2 cellular contexts compared by ENCODE assay signal in the genomic region with DNA sequence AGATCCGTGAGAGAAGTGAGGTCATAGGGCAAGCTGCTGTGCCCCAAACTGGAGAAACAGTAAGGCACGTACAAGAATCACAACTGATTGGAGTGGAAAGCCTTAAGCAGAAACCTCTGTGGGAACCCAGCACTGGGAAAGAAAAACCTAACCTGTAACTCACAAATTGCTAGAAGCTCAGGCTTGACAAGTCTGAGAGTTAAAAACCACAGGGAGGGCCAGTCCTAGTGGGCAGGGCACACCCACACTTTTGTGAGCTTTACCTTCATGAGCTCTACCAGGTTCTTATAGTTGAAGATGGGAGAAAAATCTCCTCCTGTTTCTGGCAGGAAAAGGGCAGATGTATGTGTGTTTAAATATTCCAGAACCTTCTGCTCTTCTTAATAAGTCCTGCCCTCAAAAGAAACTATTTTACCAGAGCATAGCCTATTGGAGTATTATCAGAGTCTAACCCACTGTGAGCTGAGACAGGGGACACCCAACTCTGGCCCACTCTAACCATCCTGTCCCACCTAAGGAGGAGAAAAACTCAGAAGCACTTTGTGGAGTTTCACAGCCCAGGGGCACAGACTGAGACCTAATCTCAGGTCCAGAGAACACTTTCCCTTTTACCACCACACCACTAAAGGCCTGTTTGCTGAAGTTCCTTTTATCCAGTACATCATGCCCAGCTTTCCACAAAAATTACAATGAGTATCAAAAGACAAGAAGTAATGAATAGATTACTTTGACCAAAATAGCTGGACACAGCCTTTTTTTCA.
TF ChIP-seq lines count a peak whose summit lies in the region.

No MANE protein-coding gene starts in this region.

TF ChIP-seq in liver, 16 proteins besides CTCF, POLR2A, EP300 and RAD21:
- no peak for TF ChIP-seq JUND (IDR thresholded peaks at IDR 0.05)
- TF ChIP-seq YY1 (IDR thresholded peaks at IDR 0.05) = no peak
- no peak for TF ChIP-seq HNF4A (conservative IDR thresholded peaks at IDR 0.05)
- no peak for TF ChIP-seq FOXA2 (IDR thresholded peaks at IDR 0.05)
- TF ChIP-seq, protein P1, sequence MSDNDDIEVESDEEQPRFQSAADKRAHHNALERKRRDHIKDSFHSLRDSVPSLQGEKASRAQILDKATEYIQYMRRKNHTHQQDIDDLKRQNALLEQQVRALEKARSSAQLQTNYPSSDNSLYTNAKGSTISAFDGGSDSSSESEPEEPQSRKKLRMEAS (IDR thresholded peaks at IDR 0.05) = no peak
- no peak for TF ChIP-seq GABPA (IDR thresholded peaks at IDR 0.05 in 1 of 2, conservative IDR thresholded peaks at IDR 0.05 in 1 of 2)
- TF ChIP-seq HNF4G (IDR thresholded peaks at IDR 0.05) = no peak
- no peak for TF ChIP-seq EGR1 (IDR thresholded peaks at IDR 0.05; ENCODE audit: low read depth in 2 of 2)
- TF ChIP-seq NR2F2 (IDR thresholded peaks at IDR 0.05) = no peak
- no peak for TF ChIP-seq FOXA1 (IDR thresholded peaks at IDR 0.05)
- TF ChIP-seq, protein P2, sequence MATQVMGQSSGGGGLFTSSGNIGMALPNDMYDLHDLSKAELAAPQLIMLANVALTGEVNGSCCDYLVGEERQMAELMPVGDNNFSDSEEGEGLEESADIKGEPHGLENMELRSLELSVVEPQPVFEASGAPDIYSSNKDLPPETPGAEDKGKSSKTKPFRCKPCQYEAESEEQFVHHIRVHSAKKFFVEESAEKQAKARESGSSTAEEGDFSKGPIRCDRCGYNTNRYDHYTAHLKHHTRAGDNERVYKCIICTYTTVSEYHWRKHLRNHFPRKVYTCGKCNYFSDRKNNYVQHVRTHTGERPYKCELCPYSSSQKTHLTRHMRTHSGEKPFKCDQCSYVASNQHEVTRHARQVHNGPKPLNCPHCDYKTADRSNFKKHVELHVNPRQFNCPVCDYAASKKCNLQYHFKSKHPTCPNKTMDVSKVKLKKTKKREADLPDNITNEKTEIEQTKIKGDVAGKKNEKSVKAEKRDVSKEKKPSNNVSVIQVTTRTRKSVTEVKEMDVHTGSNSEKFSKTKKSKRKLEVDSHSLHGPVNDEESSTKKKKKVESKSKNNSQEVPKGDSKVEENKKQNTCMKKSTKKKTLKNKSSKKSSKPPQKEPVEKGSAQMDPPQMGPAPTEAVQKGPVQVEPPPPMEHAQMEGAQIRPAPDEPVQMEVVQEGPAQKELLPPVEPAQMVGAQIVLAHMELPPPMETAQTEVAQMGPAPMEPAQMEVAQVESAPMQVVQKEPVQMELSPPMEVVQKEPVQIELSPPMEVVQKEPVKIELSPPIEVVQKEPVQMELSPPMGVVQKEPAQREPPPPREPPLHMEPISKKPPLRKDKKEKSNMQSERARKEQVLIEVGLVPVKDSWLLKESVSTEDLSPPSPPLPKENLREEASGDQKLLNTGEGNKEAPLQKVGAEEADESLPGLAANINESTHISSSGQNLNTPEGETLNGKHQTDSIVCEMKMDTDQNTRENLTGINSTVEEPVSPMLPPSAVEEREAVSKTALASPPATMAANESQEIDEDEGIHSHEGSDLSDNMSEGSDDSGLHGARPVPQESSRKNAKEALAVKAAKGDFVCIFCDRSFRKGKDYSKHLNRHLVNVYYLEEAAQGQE (IDR thresholded peaks at IDR 0.05) = no peak
- no peak for TF ChIP-seq SP1 (IDR thresholded peaks at IDR 0.05)
- TF ChIP-seq RXRA (IDR thresholded peaks at IDR 0.05) = no peak

TF ChIP-seq in HepG2, 621 proteins besides CTCF, POLR2A, EP300 and RAD21:
- no peak for TF ChIP-seq XBP1 (CRISPR knock-in tag; IDR thresholded peaks at IDR 0.05)
- TF ChIP-seq, protein P3, sequence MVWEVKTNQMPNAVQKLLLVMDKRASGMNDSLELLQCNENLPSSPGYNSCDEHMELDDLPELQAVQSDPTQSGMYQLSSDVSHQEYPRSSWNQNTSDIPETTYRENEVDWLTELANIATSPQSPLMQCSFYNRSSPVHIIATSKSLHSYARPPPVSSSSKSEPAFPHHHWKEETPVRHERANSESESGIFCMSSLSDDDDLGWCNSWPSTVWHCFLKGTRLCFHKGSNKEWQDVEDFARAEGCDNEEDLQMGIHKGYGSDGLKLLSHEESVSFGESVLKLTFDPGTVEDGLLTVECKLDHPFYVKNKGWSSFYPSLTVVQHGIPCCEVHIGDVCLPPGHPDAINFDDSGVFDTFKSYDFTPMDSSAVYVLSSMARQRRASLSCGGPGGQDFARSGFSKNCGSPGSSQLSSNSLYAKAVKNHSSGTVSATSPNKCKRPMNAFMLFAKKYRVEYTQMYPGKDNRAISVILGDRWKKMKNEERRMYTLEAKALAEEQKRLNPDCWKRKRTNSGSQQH (CRISPR knock-in tag; IDR thresholded peaks at IDR 0.05; ENCODE audit: low read depth) = no peak
- no peak for TF ChIP-seq DNMT3B (CRISPR knock-in tag; conservative IDR thresholded peaks at IDR 0.05)
- TF ChIP-seq, protein P4, sequence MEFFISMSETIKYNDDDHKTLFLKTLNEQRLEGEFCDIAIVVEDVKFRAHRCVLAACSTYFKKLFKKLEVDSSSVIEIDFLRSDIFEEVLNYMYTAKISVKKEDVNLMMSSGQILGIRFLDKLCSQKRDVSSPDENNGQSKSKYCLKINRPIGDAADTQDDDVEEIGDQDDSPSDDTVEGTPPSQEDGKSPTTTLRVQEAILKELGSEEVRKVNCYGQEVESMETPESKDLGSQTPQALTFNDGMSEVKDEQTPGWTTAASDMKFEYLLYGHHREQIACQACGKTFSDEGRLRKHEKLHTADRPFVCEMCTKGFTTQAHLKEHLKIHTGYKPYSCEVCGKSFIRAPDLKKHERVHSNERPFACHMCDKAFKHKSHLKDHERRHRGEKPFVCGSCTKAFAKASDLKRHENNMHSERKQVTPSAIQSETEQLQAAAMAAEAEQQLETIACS (CRISPR knock-in tag; IDR thresholded peaks at IDR 0.05) = no peak
- TF ChIP-seq REL (CRISPR knock-in tag; conservative IDR thresholded peaks at IDR 0.05) = no peak
- TF ChIP-seq, protein P5, sequence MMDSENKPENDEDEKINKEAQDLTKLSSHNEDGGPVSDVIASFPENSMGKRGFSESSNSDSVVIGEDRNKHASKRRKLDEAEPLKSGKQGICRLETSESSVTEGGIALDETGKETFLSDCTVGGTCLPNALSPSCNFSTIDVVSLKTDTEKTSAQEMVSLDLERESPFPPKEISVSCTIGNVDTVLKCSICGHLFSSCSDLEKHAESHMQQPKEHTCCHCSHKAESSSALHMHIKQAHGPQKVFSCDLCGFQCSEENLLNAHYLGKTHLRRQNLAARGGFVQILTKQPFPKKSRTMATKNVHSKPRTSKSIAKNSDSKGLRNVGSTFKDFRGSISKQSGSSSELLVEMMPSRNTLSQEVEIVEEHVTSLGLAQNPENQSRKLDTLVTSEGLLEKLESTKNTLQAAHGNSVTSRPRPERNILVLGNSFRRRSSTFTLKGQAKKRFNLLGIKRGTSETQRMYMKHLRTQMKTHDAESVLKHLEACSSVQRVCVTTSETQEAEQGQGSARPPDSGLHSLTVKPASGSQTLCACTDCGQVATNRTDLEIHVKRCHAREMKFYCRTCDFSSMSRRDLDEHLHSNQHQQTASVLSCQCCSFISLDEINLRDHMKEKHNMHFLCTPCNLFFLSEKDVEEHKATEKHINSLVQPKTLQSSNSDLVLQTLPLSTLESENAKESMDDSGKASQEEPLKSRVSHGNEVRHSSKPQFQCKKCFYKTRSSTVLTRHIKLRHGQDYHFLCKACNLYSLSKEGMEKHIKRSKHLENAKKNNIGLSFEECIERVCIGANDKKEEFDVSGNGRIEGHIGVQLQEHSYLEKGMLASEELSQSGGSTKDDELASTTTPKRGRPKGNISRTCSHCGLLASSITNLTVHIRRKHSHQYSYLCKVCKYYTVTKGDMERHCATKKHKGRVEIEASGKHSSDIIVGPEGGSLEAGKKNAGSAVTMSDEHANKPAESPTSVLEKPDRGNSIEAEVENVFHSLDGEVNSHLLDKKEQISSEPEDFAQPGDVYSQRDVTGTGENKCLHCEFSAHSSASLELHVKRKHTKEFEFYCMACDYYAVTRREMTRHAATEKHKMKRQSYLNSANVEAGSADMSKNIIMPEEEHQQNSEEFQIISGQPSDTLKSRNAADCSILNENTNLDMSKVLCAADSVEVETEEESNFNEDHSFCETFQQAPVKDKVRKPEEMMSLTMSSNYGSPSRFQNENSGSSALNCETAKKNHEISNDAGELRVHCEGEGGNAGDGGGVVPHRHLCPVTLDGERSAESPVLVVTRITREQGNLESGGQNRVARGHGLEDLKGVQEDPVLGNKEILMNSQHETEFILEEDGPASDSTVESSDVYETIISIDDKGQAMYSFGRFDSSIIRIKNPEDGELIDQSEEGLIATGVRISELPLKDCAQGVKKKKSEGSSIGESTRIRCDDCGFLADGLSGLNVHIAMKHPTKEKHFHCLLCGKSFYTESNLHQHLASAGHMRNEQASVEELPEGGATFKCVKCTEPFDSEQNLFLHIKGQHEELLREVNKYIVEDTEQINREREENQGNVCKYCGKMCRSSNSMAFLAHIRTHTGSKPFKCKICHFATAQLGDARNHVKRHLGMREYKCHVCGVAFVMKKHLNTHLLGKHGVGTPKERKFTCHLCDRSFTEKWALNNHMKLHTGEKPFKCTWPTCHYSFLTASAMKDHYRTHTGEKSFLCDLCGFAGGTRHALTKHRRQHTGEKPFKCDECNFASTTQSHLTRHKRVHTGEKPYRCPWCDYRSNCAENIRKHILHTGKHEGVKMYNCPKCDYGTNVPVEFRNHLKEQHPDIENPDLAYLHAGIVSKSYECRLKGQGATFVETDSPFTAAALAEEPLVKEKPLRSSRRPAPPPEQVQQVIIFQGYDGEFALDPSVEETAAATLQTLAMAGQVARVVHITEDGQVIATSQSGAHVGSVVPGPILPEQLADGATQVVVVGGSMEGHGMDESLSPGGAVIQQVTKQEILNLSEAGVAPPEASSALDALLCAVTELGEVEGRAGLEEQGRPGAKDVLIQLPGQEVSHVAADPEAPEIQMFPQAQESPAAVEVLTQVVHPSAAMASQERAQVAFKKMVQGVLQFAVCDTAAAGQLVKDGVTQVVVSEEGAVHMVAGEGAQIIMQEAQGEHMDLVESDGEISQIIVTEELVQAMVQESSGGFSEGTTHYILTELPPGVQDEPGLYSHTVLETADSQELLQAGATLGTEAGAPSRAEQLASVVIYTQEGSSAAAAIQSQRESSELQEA (CRISPR knock-in tag; IDR thresholded peaks at IDR 0.05; ENCODE audit: not compliant biosample characterization) = no peak
- TF ChIP-seq, protein P6, sequence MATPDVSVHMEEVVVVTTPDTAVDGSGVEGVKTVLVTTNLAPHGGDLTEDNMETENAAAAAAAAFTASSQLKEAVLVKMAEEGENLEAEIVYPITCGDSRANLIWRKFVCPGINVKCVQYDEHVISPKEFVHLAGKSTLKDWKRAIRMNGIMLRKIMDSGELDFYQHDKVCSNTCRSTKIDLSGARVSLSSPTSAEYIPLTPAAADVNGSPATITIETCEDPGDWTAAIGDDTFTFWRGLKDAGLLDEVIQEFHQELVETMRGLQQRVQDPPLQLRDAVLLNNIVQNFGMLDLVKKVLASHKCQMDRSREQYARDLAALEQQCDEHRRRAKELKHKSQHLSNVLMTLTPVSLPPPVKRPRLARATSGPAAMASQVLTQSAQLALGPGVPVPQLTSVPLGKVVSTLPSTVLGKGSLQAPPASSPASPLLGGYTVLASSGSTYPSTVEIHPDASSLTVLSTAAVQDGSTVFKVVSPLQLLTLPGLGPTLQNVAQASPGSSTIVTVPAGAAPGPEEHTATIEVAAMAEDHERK (CRISPR knock-in tag; IDR thresholded peaks at IDR 0.05; ENCODE audit: low read depth) = no peak
- TF ChIP-seq, protein P7, sequence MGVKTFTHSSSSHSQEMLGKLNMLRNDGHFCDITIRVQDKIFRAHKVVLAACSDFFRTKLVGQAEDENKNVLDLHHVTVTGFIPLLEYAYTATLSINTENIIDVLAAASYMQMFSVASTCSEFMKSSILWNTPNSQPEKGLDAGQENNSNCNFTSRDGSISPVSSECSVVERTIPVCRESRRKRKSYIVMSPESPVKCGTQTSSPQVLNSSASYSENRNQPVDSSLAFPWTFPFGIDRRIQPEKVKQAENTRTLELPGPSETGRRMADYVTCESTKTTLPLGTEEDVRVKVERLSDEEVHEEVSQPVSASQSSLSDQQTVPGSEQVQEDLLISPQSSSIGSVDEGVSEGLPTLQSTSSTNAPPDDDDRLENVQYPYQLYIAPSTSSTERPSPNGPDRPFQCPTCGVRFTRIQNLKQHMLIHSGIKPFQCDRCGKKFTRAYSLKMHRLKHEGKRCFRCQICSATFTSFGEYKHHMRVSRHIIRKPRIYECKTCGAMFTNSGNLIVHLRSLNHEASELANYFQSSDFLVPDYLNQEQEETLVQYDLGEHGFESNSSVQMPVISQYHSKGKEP (CRISPR knock-in tag; IDR thresholded peaks at IDR 0.05) = no peak
- no peak for TF ChIP-seq ZNF737 (CRISPR knock-in tag; IDR thresholded peaks at IDR 0.05; ENCODE audit: borderline replicate concordance)
- no peak for TF ChIP-seq ZNF562 (CRISPR knock-in tag; IDR thresholded peaks at IDR 0.05; ENCODE audit: borderline replicate concordance)
- TF ChIP-seq MAFF (IDR thresholded peaks at IDR 0.05; ENCODE audit: low read depth, low read length) = no peak
